2 cellular contexts compared by ENCODE assay signal in genomic region chr2:200356306-200356705, GRCh38.
TF ChIP-seq lines count a peak whose summit lies in the region.

No MANE protein-coding gene starts in this region.

TF ChIP-seq in SK-N-SH, 30 proteins besides CTCF, POLR2A, EP300 and RAD21:
- no peak for TF ChIP-seq JUND (IDR thresholded peaks at IDR 0.05)
- no peak for TF ChIP-seq GABPA (IDR thresholded peaks at IDR 0.05; ENCODE audit: low read depth)
- TF ChIP-seq MEF2A (IDR thresholded peaks at IDR 0.05; ENCODE audit: borderline replicate concordance, low read depth): no peak
- no peak for TF ChIP-seq NRF1 (IDR thresholded peaks at IDR 0.05; ENCODE audit: low read depth, low read length)
- TF ChIP-seq GATA2 (CRISPR knock-in tag; IDR thresholded peaks at IDR 0.05): no peak
- TF ChIP-seq FOSL2 (IDR thresholded peaks at IDR 0.05; ENCODE audit: borderline replicate concordance, low read depth): no peak
- no peak for TF ChIP-seq FOXM1 (IDR thresholded peaks at IDR 0.05; ENCODE audit: low read depth)
- TF ChIP-seq FOXJ3 (CRISPR knock-in tag; IDR thresholded peaks at IDR 0.05): no peak
- TF ChIP-seq SIN3A (IDR thresholded peaks at IDR 0.05; ENCODE audit: borderline replicate concordance, low read depth, low read length): no peak
- no peak for TF ChIP-seq NFIC (IDR thresholded peaks at IDR 0.05; ENCODE audit: borderline replicate concordance)
- TF ChIP-seq, protein P1, sequence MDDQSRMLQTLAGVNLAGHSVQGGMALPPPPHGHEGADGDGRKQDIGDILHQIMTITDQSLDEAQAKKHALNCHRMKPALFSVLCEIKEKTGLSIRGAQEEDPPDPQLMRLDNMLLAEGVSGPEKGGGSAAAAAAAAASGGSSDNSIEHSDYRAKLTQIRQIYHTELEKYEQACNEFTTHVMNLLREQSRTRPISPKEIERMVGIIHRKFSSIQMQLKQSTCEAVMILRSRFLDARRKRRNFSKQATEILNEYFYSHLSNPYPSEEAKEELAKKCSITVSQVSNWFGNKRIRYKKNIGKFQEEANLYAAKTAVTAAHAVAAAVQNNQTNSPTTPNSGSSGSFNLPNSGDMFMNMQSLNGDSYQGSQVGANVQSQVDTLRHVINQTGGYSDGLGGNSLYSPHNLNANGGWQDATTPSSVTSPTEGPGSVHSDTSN (IDR thresholded peaks at IDR 0.05): no peak
- no peak for TF ChIP-seq TCF12 (IDR thresholded peaks at IDR 0.05)
- no peak for TF ChIP-seq YY1 (IDR thresholded peaks at IDR 0.05; ENCODE audit: low read depth)
- no peak for TF ChIP-seq TEAD4 (IDR thresholded peaks at IDR 0.05; ENCODE audit: borderline replicate concordance, insufficient read depth)
- no peak for TF ChIP-seq POLR2AphosphoS5 (IDR thresholded peaks at IDR 0.05; ENCODE audit: low read depth, low read length)
- TF ChIP-seq RFX5 (IDR thresholded peaks at IDR 0.05; ENCODE audit: low read length): no peak
- TF ChIP-seq MAX (IDR thresholded peaks at IDR 0.05; ENCODE audit: low read depth): no peak
- TF ChIP-seq, protein P2, sequence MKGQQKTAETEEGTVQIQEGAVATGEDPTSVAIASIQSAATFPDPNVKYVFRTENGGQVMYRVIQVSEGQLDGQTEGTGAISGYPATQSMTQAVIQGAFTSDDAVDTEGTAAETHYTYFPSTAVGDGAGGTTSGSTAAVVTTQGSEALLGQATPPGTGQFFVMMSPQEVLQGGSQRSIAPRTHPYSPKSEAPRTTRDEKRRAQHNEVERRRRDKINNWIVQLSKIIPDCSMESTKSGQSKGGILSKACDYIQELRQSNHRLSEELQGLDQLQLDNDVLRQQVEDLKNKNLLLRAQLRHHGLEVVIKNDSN (IDR thresholded peaks at IDR 0.05; ENCODE audit: borderline replicate concordance, low read depth): no peak
- TF ChIP-seq SMC3 (IDR thresholded peaks at IDR 0.05; ENCODE audit: low read depth, low read length): no peak

TF ChIP-seq in SK-N-SH treated with all-trans-retinoic acid at 6 μM for 48 hours, 23 proteins besides CTCF, POLR2A, EP300 and RAD21 (continued from another document):
- TF ChIP-seq RARB (CRISPR knock-in tag; IDR thresholded peaks at IDR 0.05): no peak
- TF ChIP-seq, protein P3, sequence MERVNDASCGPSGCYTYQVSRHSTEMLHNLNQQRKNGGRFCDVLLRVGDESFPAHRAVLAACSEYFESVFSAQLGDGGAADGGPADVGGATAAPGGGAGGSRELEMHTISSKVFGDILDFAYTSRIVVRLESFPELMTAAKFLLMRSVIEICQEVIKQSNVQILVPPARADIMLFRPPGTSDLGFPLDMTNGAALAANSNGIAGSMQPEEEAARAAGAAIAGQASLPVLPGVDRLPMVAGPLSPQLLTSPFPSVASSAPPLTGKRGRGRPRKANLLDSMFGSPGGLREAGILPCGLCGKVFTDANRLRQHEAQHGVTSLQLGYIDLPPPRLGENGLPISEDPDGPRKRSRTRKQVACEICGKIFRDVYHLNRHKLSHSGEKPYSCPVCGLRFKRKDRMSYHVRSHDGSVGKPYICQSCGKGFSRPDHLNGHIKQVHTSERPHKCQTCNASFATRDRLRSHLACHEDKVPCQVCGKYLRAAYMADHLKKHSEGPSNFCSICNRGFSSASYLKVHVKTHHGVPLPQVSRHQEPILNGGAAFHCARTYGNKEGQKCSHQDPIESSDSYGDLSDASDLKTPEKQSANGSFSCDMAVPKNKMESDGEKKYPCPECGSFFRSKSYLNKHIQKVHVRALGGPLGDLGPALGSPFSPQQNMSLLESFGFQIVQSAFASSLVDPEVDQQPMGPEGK (CRISPR knock-in tag; IDR thresholded peaks at IDR 0.05; ENCODE audit: borderline replicate concordance): no peak
- TF ChIP-seq CREB5 (CRISPR knock-in tag; IDR thresholded peaks at IDR 0.05; ENCODE audit: low read depth): no peak
- no peak for TF ChIP-seq SNAI2 (CRISPR knock-in tag; IDR thresholded peaks at IDR 0.05)
- no peak for TF ChIP-seq ARNTL (CRISPR knock-in tag; IDR thresholded peaks at IDR 0.05; ENCODE audit: borderline replicate concordance, low read depth)
- TF ChIP-seq ISL1 (CRISPR knock-in tag; IDR thresholded peaks at IDR 0.05): no peak
